Comparison of ENCODE assay signal across 1 cellular context in the genomic region with DNA sequence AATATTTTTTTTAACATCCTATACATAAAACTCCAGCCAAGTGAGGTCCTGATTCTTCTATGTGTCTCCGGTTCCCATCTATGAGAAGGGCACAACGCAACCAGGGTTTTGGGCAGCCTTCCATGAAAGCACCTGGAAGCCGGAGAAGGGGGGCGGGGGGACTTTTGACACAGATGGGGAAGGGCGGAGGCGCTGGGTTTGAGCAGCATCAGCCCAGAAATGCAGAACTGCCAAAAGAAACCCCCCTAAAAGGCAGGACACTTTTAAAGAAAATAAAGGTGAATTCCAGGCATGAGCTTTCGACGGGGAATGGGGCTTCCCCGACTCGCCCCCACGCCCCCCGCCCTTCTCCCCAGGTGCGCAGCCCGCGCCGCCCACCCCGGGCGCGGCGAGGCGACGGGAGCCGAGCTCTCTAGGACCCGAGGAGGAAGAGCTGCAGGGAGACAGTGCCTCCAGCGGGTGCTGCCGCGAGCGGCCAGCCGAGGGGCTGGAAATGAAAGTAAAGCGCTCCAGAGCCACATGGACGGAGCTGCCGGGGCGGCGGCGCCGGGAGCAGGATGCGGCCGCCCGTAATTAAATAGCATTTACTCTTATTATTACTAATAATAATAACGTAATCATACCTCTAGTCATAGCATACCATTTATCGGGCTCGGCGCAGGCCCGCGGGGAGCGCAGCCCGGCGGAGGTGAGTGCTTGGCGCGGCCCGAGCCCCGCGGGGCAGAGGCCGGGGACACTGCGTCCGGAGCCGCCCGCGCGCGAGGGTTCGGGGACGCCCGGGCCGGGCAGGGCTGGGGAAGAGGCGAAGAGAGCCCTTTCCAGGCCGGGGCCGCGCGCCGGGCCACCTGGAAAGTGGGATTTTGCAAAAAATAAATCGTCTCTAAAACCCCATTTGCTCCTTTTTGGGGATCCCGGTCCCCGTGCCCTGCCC.
A peak's percentile ranks its signal among the peaks of the same experiment; 100 is the strongest.
TF ChIP-seq lines count a peak whose summit lies in the region.

TSS of gene ZC3H7B (plus strand) at position 441 of the 931 bp plus-strand sequence. CDS start 19,136 bp downstream, outside the sequence.

TF ChIP-seq in GM12878, 131 proteins besides CTCF, POLR2A, EP300 and RAD21 (continued from another document and continues in another):
- no peak for TF ChIP-seq REST (IDR thresholded peaks at IDR 0.05; ENCODE audit: low read depth, low read length)
- peak; percentile 90; the same call in 1 of the 2 replicates for TF ChIP-seq SMARCA5 (IDR thresholded peaks at IDR 0.05)
- TF ChIP-seq, protein P1, sequence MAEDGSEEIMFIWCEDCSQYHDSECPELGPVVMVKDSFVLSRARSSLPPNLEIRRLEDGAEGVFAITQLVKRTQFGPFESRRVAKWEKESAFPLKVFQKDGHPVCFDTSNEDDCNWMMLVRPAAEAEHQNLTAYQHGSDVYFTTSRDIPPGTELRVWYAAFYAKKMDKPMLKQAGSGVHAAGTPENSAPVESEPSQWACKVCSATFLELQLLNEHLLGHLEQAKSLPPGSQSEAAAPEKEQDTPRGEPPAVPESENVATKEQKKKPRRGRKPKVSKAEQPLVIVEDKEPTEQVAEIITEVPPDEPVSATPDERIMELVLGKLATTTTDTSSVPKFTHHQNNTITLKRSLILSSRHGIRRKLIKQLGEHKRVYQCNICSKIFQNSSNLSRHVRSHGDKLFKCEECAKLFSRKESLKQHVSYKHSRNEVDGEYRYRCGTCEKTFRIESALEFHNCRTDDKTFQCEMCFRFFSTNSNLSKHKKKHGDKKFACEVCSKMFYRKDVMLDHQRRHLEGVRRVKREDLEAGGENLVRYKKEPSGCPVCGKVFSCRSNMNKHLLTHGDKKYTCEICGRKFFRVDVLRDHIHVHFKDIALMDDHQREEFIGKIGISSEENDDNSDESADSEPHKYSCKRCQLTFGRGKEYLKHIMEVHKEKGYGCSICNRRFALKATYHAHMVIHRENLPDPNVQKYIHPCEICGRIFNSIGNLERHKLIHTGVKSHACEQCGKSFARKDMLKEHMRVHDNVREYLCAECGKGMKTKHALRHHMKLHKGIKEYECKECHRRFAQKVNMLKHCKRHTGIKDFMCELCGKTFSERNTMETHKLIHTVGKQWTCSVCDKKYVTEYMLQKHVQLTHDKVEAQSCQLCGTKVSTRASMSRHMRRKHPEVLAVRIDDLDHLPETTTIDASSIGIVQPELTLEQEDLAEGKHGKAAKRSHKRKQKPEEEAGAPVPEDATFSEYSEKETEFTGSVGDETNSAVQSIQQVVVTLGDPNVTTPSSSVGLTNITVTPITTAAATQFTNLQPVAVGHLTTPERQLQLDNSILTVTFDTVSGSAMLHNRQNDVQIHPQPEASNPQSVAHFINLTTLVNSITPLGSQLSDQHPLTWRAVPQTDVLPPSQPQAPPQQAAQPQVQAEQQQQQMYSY (CRISPR knock-in tag; IDR thresholded peaks at IDR 0.05), result no peak
- peak; percentile 83 for TF ChIP-seq POLR2AphosphoS5 (IDR thresholded peaks at IDR 0.05; ENCODE audit: low read length)
- peak; percentile 80 for TF ChIP-seq MYC (IDR thresholded peaks at IDR 0.05; ENCODE audit: insufficient read depth, insufficient read length, insufficient replicate concordance, low read length, severe bottlenecking)
- TF ChIP-seq, protein P2, sequence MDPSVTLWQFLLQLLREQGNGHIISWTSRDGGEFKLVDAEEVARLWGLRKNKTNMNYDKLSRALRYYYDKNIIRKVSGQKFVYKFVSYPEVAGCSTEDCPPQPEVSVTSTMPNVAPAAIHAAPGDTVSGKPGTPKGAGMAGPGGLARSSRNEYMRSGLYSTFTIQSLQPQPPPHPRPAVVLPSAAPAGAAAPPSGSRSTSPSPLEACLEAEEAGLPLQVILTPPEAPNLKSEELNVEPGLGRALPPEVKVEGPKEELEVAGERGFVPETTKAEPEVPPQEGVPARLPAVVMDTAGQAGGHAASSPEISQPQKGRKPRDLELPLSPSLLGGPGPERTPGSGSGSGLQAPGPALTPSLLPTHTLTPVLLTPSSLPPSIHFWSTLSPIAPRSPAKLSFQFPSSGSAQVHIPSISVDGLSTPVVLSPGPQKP (IDR thresholded peaks at IDR 0.05; ENCODE audit: low read depth, low read length), result 0 out of 2 replicates have a peak, but pooled peaks have one; percentile 8
- TF ChIP-seq, protein P3, sequence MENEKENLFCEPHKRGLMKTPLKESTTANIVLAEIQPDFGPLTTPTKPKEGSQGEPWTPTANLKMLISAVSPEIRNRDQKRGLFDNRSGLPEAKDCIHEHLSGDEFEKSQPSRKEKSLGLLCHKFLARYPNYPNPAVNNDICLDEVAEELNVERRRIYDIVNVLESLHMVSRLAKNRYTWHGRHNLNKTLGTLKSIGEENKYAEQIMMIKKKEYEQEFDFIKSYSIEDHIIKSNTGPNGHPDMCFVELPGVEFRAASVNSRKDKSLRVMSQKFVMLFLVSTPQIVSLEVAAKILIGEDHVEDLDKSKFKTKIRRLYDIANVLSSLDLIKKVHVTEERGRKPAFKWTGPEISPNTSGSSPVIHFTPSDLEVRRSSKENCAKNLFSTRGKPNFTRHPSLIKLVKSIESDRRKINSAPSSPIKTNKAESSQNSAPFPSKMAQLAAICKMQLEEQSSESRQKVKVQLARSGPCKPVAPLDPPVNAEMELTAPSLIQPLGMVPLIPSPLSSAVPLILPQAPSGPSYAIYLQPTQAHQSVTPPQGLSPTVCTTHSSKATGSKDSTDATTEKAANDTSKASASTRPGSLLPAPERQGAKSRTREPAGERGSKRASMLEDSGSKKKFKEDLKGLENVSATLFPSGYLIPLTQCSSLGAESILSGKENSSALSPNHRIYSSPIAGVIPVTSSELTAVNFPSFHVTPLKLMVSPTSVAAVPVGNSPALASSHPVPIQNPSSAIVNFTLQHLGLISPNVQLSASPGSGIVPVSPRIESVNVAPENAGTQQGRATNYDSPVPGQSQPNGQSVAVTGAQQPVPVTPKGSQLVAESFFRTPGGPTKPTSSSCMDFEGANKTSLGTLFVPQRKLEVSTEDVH (IDR thresholded peaks at IDR 0.05; ENCODE audit: low read depth, partially characterized antibody), result no peak
- TF ChIP-seq, protein P4, sequence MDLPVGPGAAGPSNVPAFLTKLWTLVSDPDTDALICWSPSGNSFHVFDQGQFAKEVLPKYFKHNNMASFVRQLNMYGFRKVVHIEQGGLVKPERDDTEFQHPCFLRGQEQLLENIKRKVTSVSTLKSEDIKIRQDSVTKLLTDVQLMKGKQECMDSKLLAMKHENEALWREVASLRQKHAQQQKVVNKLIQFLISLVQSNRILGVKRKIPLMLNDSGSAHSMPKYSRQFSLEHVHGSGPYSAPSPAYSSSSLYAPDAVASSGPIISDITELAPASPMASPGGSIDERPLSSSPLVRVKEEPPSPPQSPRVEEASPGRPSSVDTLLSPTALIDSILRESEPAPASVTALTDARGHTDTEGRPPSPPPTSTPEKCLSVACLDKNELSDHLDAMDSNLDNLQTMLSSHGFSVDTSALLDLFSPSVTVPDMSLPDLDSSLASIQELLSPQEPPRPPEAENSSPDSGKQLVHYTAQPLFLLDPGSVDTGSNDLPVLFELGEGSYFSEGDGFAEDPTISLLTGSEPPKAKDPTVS (IDR thresholded peaks at IDR 0.05; ENCODE audit: low read depth, low read length), result no peak
- TF ChIP-seq CREB1 (IDR thresholded peaks at IDR 0.05; ENCODE audit: low read depth), result peak; percentile 66
- TF ChIP-seq YY1 (IDR thresholded peaks at IDR 0.05; ENCODE audit: low read depth, low read length), result peak; percentile 89
- peak; percentile 93 for TF ChIP-seq TAF1 (IDR thresholded peaks at IDR 0.05; ENCODE audit: borderline replicate concordance, low read depth, low read length)
- no peak for TF ChIP-seq CEBPB (IDR thresholded peaks at IDR 0.05; ENCODE audit: borderline replicate concordance in 1 of 2, low read depth in 2 of 2, low read length in 2 of 2)
- TF ChIP-seq HDAC2 (IDR thresholded peaks at IDR 0.05), result no peak
- 0 out of 4 replicates have a peak, but pooled peaks of 1 of the 2 experiments have one; percentile 29 for TF ChIP-seq SRF (IDR thresholded peaks at IDR 0.05; ENCODE audit: low read depth in 2 of 2, low read length in 2 of 2)
- TF ChIP-seq ZNF384 (IDR thresholded peaks at IDR 0.05; ENCODE audit: borderline replicate concordance, low read depth, low read length), result peak; percentile 8; the same call in 1 of the 2 replicates
- peak; percentile 38; the same call in 1 of the 2 replicates for TF ChIP-seq RB1 (IDR thresholded peaks at IDR 0.05; ENCODE audit: borderline replicate concordance)
- TF ChIP-seq POLR2AphosphoS2 (IDR thresholded peaks at IDR 0.05; ENCODE audit: low read depth, low read length), result peak; percentile 54; the same call in 1 of the 2 replicates
- no peak for TF ChIP-seq TARDBP (IDR thresholded peaks at IDR 0.05; ENCODE audit: borderline replicate concordance)
- peak; percentile 62 to 64; a peak in 1 of 4 replicates for TF ChIP-seq BHLHE40 (IDR thresholded peaks at IDR 0.05; ENCODE audit: borderline replicate concordance in 1 of 2, low read depth in 2 of 2, low read length in 1 of 2)
- TF ChIP-seq MEF2B (IDR thresholded peaks at IDR 0.05; ENCODE audit: partially characterized antibody, poor library complexity, severe bottlenecking), result peak; percentile 48
- peak; percentile 17 for TF ChIP-seq PBX3 (IDR thresholded peaks at IDR 0.05; ENCODE audit: insufficient replicate concordance, low read depth, low read length)
- TF ChIP-seq IKZF2 (IDR thresholded peaks at IDR 0.05), result peak; percentile 49 to 60; a peak in 2 of 4 replicates
- TF ChIP-seq RUNX3 (IDR thresholded peaks at IDR 0.05; ENCODE audit: low read length), result peak; percentile 28; the same call in 1 of the 2 replicates
- TF ChIP-seq PAX5 (IDR thresholded peaks at IDR 0.05; ENCODE audit: borderline replicate concordance, low read depth, low read length), result 0 out of 2 replicates have a peak, but pooled peaks have one; percentile 17
- no peak for TF ChIP-seq CBX3 (IDR thresholded peaks at IDR 0.05; ENCODE audit: borderline replicate concordance, low read depth)
- no peak for TF ChIP-seq KLF5 (IDR thresholded peaks at IDR 0.05; ENCODE audit: partially characterized antibody)
- peak; percentile 43 for TF ChIP-seq CREM (IDR thresholded peaks at IDR 0.05; ENCODE audit: low read depth)
- 0 out of 2 replicates have a peak, but pooled peaks have one; percentile 9 for TF ChIP-seq PKNOX1 (IDR thresholded peaks at IDR 0.05)
- peak; percentile 99 for TF ChIP-seq MXI1 (IDR thresholded peaks at IDR 0.05; ENCODE audit: low read depth, low read length)
- TF ChIP-seq RELB (IDR thresholded peaks at IDR 0.05; ENCODE audit: low read depth), result peak; percentile 92
- TF ChIP-seq PML (IDR thresholded peaks at IDR 0.05; ENCODE audit: low read length), result peak; percentile 74; the same call in 1 of the 2 replicates
- TF ChIP-seq GATAD2B (conservative IDR thresholded peaks at IDR 0.05; ENCODE audit: low read depth), result peak; percentile 44; the same call in 1 of the 2 replicates
- TF ChIP-seq E2F4 (IDR thresholded peaks at IDR 0.05; ENCODE audit: low read depth, low read length), result 0 out of 2 replicates have a peak, but pooled peaks have one; percentile 25
